Comparison of ENCODE assay signal across 20 cellular contexts in genomic region chr22:40181323-40181722, GRCh38. TPM values are rescaled to one million over a fixed set of nuclear protein-coding genes. Genes with fewer than 3 reads are reported as not detected.
DNase-seq lines count a peak whose midpoint lies in the region; ATAC-seq and TF ChIP-seq lines count a peak whose summit lies in the region.
"Had no signal": no experiment of that assay in that cellular context is flagged by ENCODE, and none has a peak within 500 bp of the region (broad histone marks: within the 10 kb centered on the region; RNA-seq: fewer than 3 reads in every experiment).

No MANE protein-coding gene starts in this region.

- no peaks in the 10 kb centered on the region for H3K9me2 ChIP-seq in Loucy (replicated peaks; ENCODE audit: low read depth, low read length)

- H3K36me3 ChIP-seq in Loucy (ENCODE audit: insufficient read depth, low read length) (no peaks in the 10 kb centered on the region), colonic mucosa (no peaks in the 10 kb centered on the region), tibial nerve (no peaks in the 10 kb centered on the region)
- H3K36me3 ChIP-seq: left lung had no signal

- no peak for TF ChIP-seq EP300 in tibial nerve (IDR thresholded peaks at IDR 0.05)

- TF ChIP-seq CTCF in Loucy (conservative IDR thresholded peaks at IDR 0.05; ENCODE audit: low read length) (no peak), colonic mucosa (IDR thresholded peaks at IDR 0.05) (no peak), tibial nerve (IDR thresholded peaks at IDR 0.05) (no peak)

- no peak overlapping the region for H2AFZ ChIP-seq in Loucy (ENCODE audit: low read length)
- H2AFZ ChIP-seq: PC-9 had no signal

- H3K27ac ChIP-seq in colonic mucosa (peak overlapping the region; percentile 54), tibial nerve (peak overlapping the region in 3 of 4 donors; percentile 29 to 91 (median 86))
- H3K27ac ChIP-seq: C4-2B, PC-9 had no signal

- intact Hi-C loops in colonic mucosa (cut with DNase I) = loop anchor here (10.0 kb wide), 1 partner anchor 127 kb away; no protein-coding TSS in a partner anchor

- H4K20me1 ChIP-seq in Loucy (ENCODE audit: insufficient read depth, low read length, poor library complexity, severe bottlenecking) = peaks cover 54% of the 10 kb centered on the region

- 64 to 69% methylated on average over 3 of the region's 3 CpGs for WGBS in tibial nerve, 2 donors

- H3K4me1 ChIP-seq in Loucy (ENCODE audit: insufficient read depth, low read length, poor library complexity, severe bottlenecking) (peaks cover 65% of the 10 kb centered on the region), colonic mucosa (peaks cover 17% of the 10 kb centered on the region), tibial nerve (peaks cover 3 to 88% (median 44%) of the 10 kb centered on the region in 4 donors)

- H3K79me2 ChIP-seq in Loucy (ENCODE audit: insufficient read depth, low read length) = peaks cover 97% of the 10 kb centered on the region

- no peak for ATAC-seq in HG02763 (IDR thresholded peaks at IDR 0.05; ENCODE audit: unreplicated experiment)
- ATAC-seq: activated T-cell treated with anti-CD3 and anti-CD28 coated beads, Interleukin-2, amount 50 U/mL, for 72 hours; left lung had no signal

- H3K4me3 ChIP-seq in Loucy (ENCODE audit: low read length, poor library complexity, severe bottlenecking) (peak overlapping the region; percentile 77), colonic mucosa (no peak overlapping the region), tibial nerve (no peak overlapping the region)
- H3K4me3 ChIP-seq: left lung, PC-9 had no signal

- H3K9me3 ChIP-seq in Loucy (ENCODE audit: insufficient read depth, low read depth, low read length) (no peaks in the 10 kb centered on the region), colonic mucosa (no peaks in the 10 kb centered on the region), tibial nerve (no peaks in the 10 kb centered on the region)
- H3K9me3 ChIP-seq: left lung had no signal

- DNase-seq in colonic mucosa (no peak), mucosa of gallbladder (ENCODE audit: low spot score) (peak; percentile 42), tibial nerve (ENCODE audit: low spot score in 2 of 2) (no peak), NOMO-1 (lab: John Stamatoyannopoulos, UW; ENCODE audit: unreplicated experiment in 2 of 2) (no peak), anterior cingulate cortex (lab: John Stamatoyannopoulos, UW) (no peak)
- DNase-seq: activated CD4-positive, alpha-beta memory T cell treated with anti-CD3 and anti-CD28 coated beads, Interleukin-2, amount 10 ng/mL, durations not matched to agents 7 days and 5 days; activated naive CD8-positive, alpha-beta T cell treated with anti-CD3 and anti-CD28 coated beads for 36 hours; activated T-cell treated with anti-CD3 and anti-CD28 coated beads, Interleukin-2, amount 50 U/mL, for 72 hours; caudate nucleus; HFFc6; left lung; NCI-H2081 treated with DMSO at 0.1 percent for 48 hours; NCI-H524 treated with DMSO at 0.1 percent for 48 hours; PC-9; retina; stimulated activated CD4-positive, alpha-beta T cell treated with anti-CD3 and anti-CD28 coated beads, Interleukin-1b, Interleukin-23, amount 100 ng/mL, for 48 hours; SW 1271 had no signal

- H3K27me3 ChIP-seq in Loucy (ENCODE audit: insufficient read depth, low read length, poor library complexity, severe bottlenecking) (no peaks in the 10 kb centered on the region), colonic mucosa (no peaks in the 10 kb centered on the region), tibial nerve (no peaks in the 10 kb centered on the region)
- H3K27me3 ChIP-seq: left lung had no signal

- TF ChIP-seq POLR2A in tibial nerve (IDR thresholded peaks at IDR 0.05) = no peak

- H3F3A ChIP-seq in Loucy (ENCODE audit: low read depth) = no peaks in the 10 kb centered on the region

- H3K4me2 ChIP-seq in Loucy (ENCODE audit: low read depth, low read length, poor library complexity, severe bottlenecking) = peak overlapping the region; percentile 96

- H3K9ac ChIP-seq in Loucy (ENCODE audit: low read depth, low read length, poor library complexity, severe bottlenecking) (peak overlapping the region; percentile 3), colonic mucosa (ENCODE audit: low read depth in 2 of 2, low read length in 2 of 2) (peak overlapping the region in 1 of 2 donors; percentile 54)

RNA-seq across cellular contexts. Expression of gene TNRC6B, which starts 3.6 kb away (rescaled TPM):
- total RNA-seq in colonic mucosa = 10 to 100 TPM; 38.7 to 47.4 TPM
- 67.9 TPM for total RNA-seq in mucosa of gallbladder
- 10 to 100 TPM; 41.8 to 50.9 (median 47.8) TPM for total RNA-seq in tibial nerve
